29 cellular contexts compared by ENCODE assay signal in genomic region chr2:127612111-127612822, GRCh38. TPM values are rescaled to one million over a fixed set of nuclear protein-coding genes. Genes with fewer than 3 reads are reported as not detected.
DNase-seq lines count a peak whose midpoint lies in the region; ATAC-seq, FAIRE-seq and TF ChIP-seq lines count a peak whose summit lies in the region.
"Had no signal": no experiment of that assay in that cellular context is flagged by ENCODE, and none has a peak within 500 bp of the region (broad histone marks: within the 10 kb centered on the region; RNA-seq: fewer than 3 reads in every experiment).

No MANE protein-coding gene starts in this region.

- DNase-seq in right lobe of liver = peak in 2 of 3 donors; percentile 4 to 30
- DNase-seq in HepG2 (ENCODE audit: low spot score) = no peak
- peak in 4 of 7 donors; percentile 2 to 39 (median 5) for DNase-seq in adrenal gland
- peak; percentile 58 for DNase-seq in osteoblast (ENCODE audit: insufficient read length, low spot score, missing footprints)
- DNase-seq in aorta = peak; percentile 29 to 51
- DNase-seq in GM19240 (ENCODE audit: insufficient read length, low spot score) = no peak
- DNase-seq in NCI-H2107 treated with DMSO at 0.1 percent for 48 hours (lab: John Stamatoyannopoulos, UW; ENCODE audit: unreplicated experiment) = no peak
- DNase-seq in NCI-H2029 (lab: John Stamatoyannopoulos, UW) = no peak
- DNase-seq: activated CD4-positive, alpha-beta T cell treated with anti-CD3 and anti-CD28 coated beads, Interleukin-2, amount 50 U/mL, for 1 hour; activated naive CD8-positive, alpha-beta T cell treated with anti-CD3 and anti-CD28 coated beads, Interleukin-2, amount 50 U/mL, for 24 hours; C1 segment of cervical spinal cord; cerebellar nuclear complex; DMS79; left ventricle myocardium inferior; midbrain; naive thymus-derived CD4-positive, alpha-beta T cell; NCI-H2171 treated with DMSO at 0.1 percent for 48 hours; NCI-H526; PC-9; SHP77; substantia nigra had no signal

- no peak for FAIRE-seq in HepG2 (lab: Jason Lieb, UNC)

- no peak for TF ChIP-seq RAD21 in HepG2 (CRISPR knock-in tag; IDR thresholded peaks at IDR 0.05)

- no TSS peak for BruUV-seq in HepG2 (replicated peaks; lab: Mats Ljungman, UMichigan)

- H3K79me2 ChIP-seq in HepG2 (ENCODE audit: insufficient read depth, low read length) (no peaks in the 10 kb centered on the region), osteoblast (ENCODE audit: insufficient read depth, low read length) (no peaks in the 10 kb centered on the region)

- H4K20me1 ChIP-seq in HepG2 (ENCODE audit: insufficient read depth, low read length) = no peaks in the 10 kb centered on the region
- no peaks in the 10 kb centered on the region for H4K20me1 ChIP-seq in osteoblast (ENCODE audit: insufficient read depth, low read length)

- intact Hi-C loops in right lobe of liver (cut with DNase I) (no loop called here), HepG2 (cut with micrococcal nuclease; ENCODE audit: unreplicated experiment) (no loop called here), adrenal gland (cut with DNase I) (no loop called here), aorta (cut with DNase I) (no loop called here)

- TF ChIP-seq EP300 in HepG2 (IDR thresholded peaks at IDR 0.05; ENCODE audit: low read depth in 2 of 2, low read length in 2 of 2) (no peak), HepG2 (CRISPR knock-in tag; IDR thresholded peaks at IDR 0.05; ENCODE audit: borderline replicate concordance) (no peak)

- POLR2A ChIA-PET in HepG2 (lab: Yijun Ruan, JAX) = no interaction called here

- H3K9ac ChIP-seq in HepG2 (ENCODE audit: insufficient read depth, low read depth, low read length) = no peak overlapping the region

- H3K27ac ChIP-seq in right lobe of liver = no peak overlapping the region
- no peak overlapping the region for H3K27ac ChIP-seq in HepG2 (ENCODE audit: extremely low read length, insufficient read depth, low read length)
- no peak overlapping the region for H3K27ac ChIP-seq in adrenal gland
- H3K27ac ChIP-seq in osteoblast (ENCODE audit: low read depth, low read length) = no peak overlapping the region
- H3K27ac ChIP-seq in aorta (ENCODE audit: low read depth in 1 of 2, low read length in 2 of 2) = no peak overlapping the region
- H3K27ac ChIP-seq: HL-60, left ventricle myocardium inferior, PC-9, VCaP had no signal

- H3K4me1 ChIP-seq in right lobe of liver (no peaks in the 10 kb centered on the region), HepG2 (ENCODE audit: insufficient read depth, low read length) (no peaks in the 10 kb centered on the region), adrenal gland (replicated peaks in 1 of 2) (no peaks in the 10 kb centered on the region), osteoblast (ENCODE audit: insufficient read depth, low read length) (peaks cover 6% of the 10 kb centered on the region), aorta (ENCODE audit: control insufficient read depth in 1 of 2, insufficient read depth in 2 of 2, low read length in 2 of 2) (no peaks in the 10 kb centered on the region)
- H3K4me1 ChIP-seq: Caco-2, left ventricle myocardium inferior had no signal

- in situ Hi-C loops in HepG2 (cut with HindIII; ENCODE audit: extremely low pct_ligation_motif_present, low pct_unique_long_range_greater_than_20kb) = no loop called here

- H2AFZ ChIP-seq in HepG2 (ENCODE audit: low read length) (no peak overlapping the region), osteoblast (ENCODE audit: low read length) (no peak overlapping the region)
- H2AFZ ChIP-seq: PC-9 had no signal

- H3K4me2 ChIP-seq in HepG2 (ENCODE audit: low read depth, low read length) (no peak overlapping the region), osteoblast (ENCODE audit: insufficient read depth, low read length) (no peak overlapping the region)
- H3K4me2 ChIP-seq: PC-9 had no signal

- H3K9me3 ChIP-seq in right lobe of liver (no peaks in the 10 kb centered on the region), HepG2 (ENCODE audit: low read length) (no peaks in the 10 kb centered on the region), adrenal gland (replicated peaks in 1 of 3) (peaks cover 0 to 4% (median 0%) of the 10 kb centered on the region in 3 donors), osteoblast (ENCODE audit: low read depth, low read length) (no peaks in the 10 kb centered on the region), aorta (ENCODE audit: control insufficient read depth, low read length) (peaks cover 1% of the 10 kb centered on the region)

- no peak for TF ChIP-seq POLR2A in right lobe of liver (IDR thresholded peaks at IDR 0.05)
- TF ChIP-seq POLR2A in HepG2 (IDR thresholded peaks at IDR 0.05; ENCODE audit: insufficient read depth in 1 of 2, low read depth in 2 of 2, low read length in 2 of 2) = no peak
- TF ChIP-seq POLR2A in adrenal gland (IDR thresholded peaks at IDR 0.05) = no peak

- 78% methylated on average over 4 of the region's 13 CpGs for WGBS in right lobe of liver (ENCODE audit: insufficient coverage, low coverage, low lambda C conversion rate, missing lambda C conversion rate)
- WGBS in HepG2 (ENCODE audit: low lambda C conversion rate) = 33% methylated on average over 9 of the region's 13 CpGs
- 89 to 97% (median 90%) methylated on average over 12 to 13 of the region's 13 CpGs for WGBS in adrenal gland, 4 donors
- 91 to 94% methylated on average over 13 of the region's 13 CpGs for WGBS in aorta, 2 donors

- H3K36me3 ChIP-seq in right lobe of liver (no peaks in the 10 kb centered on the region), HepG2 (replicated peaks in 1 of 2; ENCODE audit: control insufficient read depth in 1 of 2, insufficient read depth in 2 of 2, low read length in 2 of 2) (no peaks in the 10 kb centered on the region), adrenal gland (replicated peaks in 1 of 2) (no peaks in the 10 kb centered on the region), osteoblast (ENCODE audit: insufficient read depth, low read length) (no peaks in the 10 kb centered on the region), aorta (ENCODE audit: control insufficient read depth in 1 of 2, insufficient read depth in 2 of 2, low read length in 1 of 2) (no peaks in the 10 kb centered on the region)
- H3K36me3 ChIP-seq: left ventricle myocardium inferior had no signal

- no peaks in the 10 kb centered on the region for H3K27me3 ChIP-seq in right lobe of liver
- H3K27me3 ChIP-seq in HepG2 (ENCODE audit: control insufficient read depth in 1 of 2, insufficient read depth in 2 of 2, low read length in 2 of 2) = peaks cover 14 to 98% of the 10 kb centered on the region in 2 experiments
- H3K27me3 ChIP-seq in adrenal gland = no peaks in the 10 kb centered on the region
- H3K27me3 ChIP-seq in osteoblast (ENCODE audit: insufficient read depth, low read length) = no peaks in the 10 kb centered on the region
- no peaks in the 10 kb centered on the region for H3K27me3 ChIP-seq in aorta (ENCODE audit: control insufficient read depth in 1 of 2, insufficient read depth in 2 of 2, low read length in 1 of 2)

- CTCF ChIA-PET in HepG2 (lab: Yijun Ruan, JAX; ENCODE audit: low intra/inter-chr PET ratio, low total read pairs) = no interaction called here

- TF ChIP-seq CTCF in right lobe of liver (IDR thresholded peaks at IDR 0.05) (no peak), HepG2 (CRISPR knock-in tag; IDR thresholded peaks at IDR 0.05) (no peak), adrenal gland (IDR thresholded peaks at IDR 0.05) (no peak), osteoblast (IDR thresholded peaks at IDR 0.05; ENCODE audit: extremely low read depth, low read depth, low read length) (no peak)

- H3K4me3 ChIP-seq in right lobe of liver (no peak overlapping the region), HepG2 (replicated peaks in 1 of 3; ENCODE audit: insufficient read depth in 1 of 3, low read depth in 2 of 3, low read length in 3 of 3) (no peak overlapping the region), adrenal gland (no peak overlapping the region), osteoblast (ENCODE audit: insufficient read depth, low read length) (no peak overlapping the region), aorta (ENCODE audit: low read length in 2 of 2) (no peak overlapping the region)
- H3K4me3 ChIP-seq: left ventricle myocardium inferior, PC-9 had no signal

- no peak for ATAC-seq in right lobe of liver
- ATAC-seq in HepG2 = no peak
- ATAC-seq in aorta (ENCODE audit: low FRiP score) = no peak
- ATAC-seq: activated naive CD8-positive, alpha-beta T cell treated with anti-CD3 and anti-CD28 coated beads, Interleukin-2, amount 50 U/mL, for 24 hours; activated T-helper 17 cell treated with anti-CD3 and anti-CD28 coated beads, Interleukin-2, amount 50 U/mL, for 72 hours; naive thymus-derived CD4-positive, alpha-beta T cell had no signal

TF ChIP-seq in HepG2, 621 proteins besides CTCF, POLR2A, EP300 and RAD21:
- TF ChIP-seq ZNF431 (CRISPR knock-in tag; IDR thresholded peaks at IDR 0.05; ENCODE audit: borderline replicate concordance, low read depth) = no peak
- no peak for TF ChIP-seq SYNCRIP (IDR thresholded peaks at IDR 0.05; ENCODE audit: insufficient read depth, low read depth, low read length)

RNA-seq across cellular contexts. Expression of gene GPR17, which starts 33.7 kb away (rescaled TPM):
- total RNA-seq in right lobe of liver (not detected), HepG2 (2016; rRNA removed; fragmentation: Illumina TruSeq; extraction: Trizol) (not detected in 2 replicates), adrenal gland (under 1 TPM in 1 of 8 donors, not detected in 7; 0.11 TPM), osteoblast (not detected in 2 replicates), aorta (under 1 TPM in 1 of 2 donors, not detected in 1; 0.16 TPM)
- total RNA-seq in HepG2 (2016; cell fraction: cytosol; rRNA removed; fragmentation: Illumina TruSeq; extraction: Trizol; ENCODE audit: low read depth) = not detected in 2 replicates
- total RNA-seq in HepG2 (2016; cell fraction: insoluble cytoplasmic fraction; rRNA removed; fragmentation: Illumina TruSeq; extraction: Trizol) = not detected in 2 replicates
- total RNA-seq in HepG2 (2016; cell fraction: membrane; rRNA removed; fragmentation: Illumina TruSeq; extraction: Trizol) = not detected in 2 replicates
- not detected in 2 replicates for total RNA-seq in HepG2 (2016; cell fraction: nucleus; rRNA removed; fragmentation: Illumina TruSeq; extraction: Trizol)
- polyA plus RNA-seq in HepG2 (2011; rRNA removed) (not detected in 2 replicates), adrenal gland (1 to 10 TPM in 1 of 3 donors, under 1 TPM in 1, not detected in 1; 0.54 to 2.0 TPM), aorta (1 to 10 TPM in 1 of 2 donors, under 1 TPM in 1; 0.63 to 3.7 TPM)
- not detected in 2 replicates for polyA plus RNA-seq in HepG2 (2011; cell fraction: cytosol; rRNA removed)
- not detected in 2 replicates for polyA plus RNA-seq in HepG2 (2011; cell fraction: nucleus; rRNA removed)
- polyA plus RNA-seq in HepG2 (2012) = not detected in 2 replicates
- not detected in 2 replicates for polyA plus RNA-seq in HepG2 (2016; cell fraction: cytosol; fragmentation: Illumina TruSeq; extraction: Trizol; ENCODE audit: low read depth)
- not detected in 2 replicates for polyA plus RNA-seq in HepG2 (2016; cell fraction: insoluble cytoplasmic fraction; fragmentation: Illumina TruSeq; extraction: Trizol; ENCODE audit: low read depth)
- polyA plus RNA-seq in HepG2 (2016; cell fraction: membrane; fragmentation: Illumina TruSeq; extraction: Trizol; ENCODE audit: low read depth) = not detected in 2 replicates
- not detected in 2 replicates for polyA plus RNA-seq in HepG2 (2016; cell fraction: nucleus; fragmentation: Illumina TruSeq; extraction: Trizol; ENCODE audit: insufficient read depth, low read depth)
- 0.08 TPM in 1 of 2 replicates, not detected in the other for polyA minus RNA-seq in HepG2 (2011; rRNA and poly(A)+ RNA removed; ENCODE audit: low replicate concordance)
- not detected in 2 replicates for polyA minus RNA-seq in HepG2 (2011; cell fraction: cytosol; rRNA and poly(A)+ RNA removed)
- polyA minus RNA-seq in HepG2 (2011; cell fraction: nucleus; rRNA and poly(A)+ RNA removed) = not detected in 2 replicates
- total RNA-seq: activated T-helper 17 cell treated with anti-CD3 and anti-CD28 coated beads, Interleukin-2, amount 50 U/mL, for 72 hours; Caco-2; LHCN-M2; naive thymus-derived CD4-positive, alpha-beta T cell; omental fat pad; PC-9; renal cortical epithelial cell had no signal
- polyA plus RNA-seq: AG04450; naive thymus-derived CD4-positive, alpha-beta T cell had no signal

Comparison
In these comparisons a context has a peak if more than half of its experiments do, and no peak if none do; other contexts are left out.
1. DNase-seq: peak in right lobe of liver (2 of 3), adrenal gland (4 of 7), osteoblast (single experiment) and aorta (2 of 2); none in HepG2 (single experiment), GM19240 (single experiment), NCI-H2107 treated with DMSO at 0.1 percent for 48 hours (single experiment) and NCI-H2029 (single experiment).